Comparison of ENCODE assay signal across 11 cellular contexts in genomic region chr14:61719344-61720301, GRCh38. TPM values are rescaled to one million over a fixed set of nuclear protein-coding genes. Genes with fewer than 3 reads are reported as not detected.
DNase-seq lines count a peak whose midpoint lies in the region; ATAC-seq, FAIRE-seq and TF ChIP-seq lines count a peak whose summit lies in the region.
"Had no signal": no experiment of that assay in that cellular context is flagged by ENCODE, and none has a peak within 500 bp of the region (broad histone marks: within the 10 kb centered on the region; RNA-seq: fewer than 3 reads in every experiment).

No MANE protein-coding gene starts in this region.

- peak overlapping the region; percentile 59 to 66 for H3K4me3 Mint-ChIP-seq in activated T-cell treated with anti-CD3 and anti-CD28 coated beads, Interleukin-2, amount 50 U/mL, for 72 hours
- H3K4me3 Mint-ChIP-seq in T-helper 1 cell treated with Interleukin-12 subunit alpha and Interleukin-12 subunit beta and Interleukin-4 antibody, amounts not matched to agents 30 μg/mL and 1 μg/mL, for 36 hours, result peak overlapping the region; percentile 62
- H3K4me3 Mint-ChIP-seq in stimulated activated naive CD8-positive, alpha-beta T cell treated with anti-CD3 and anti-CD28 coated beads, Interleukin-15, amount 100 ng/mL, for 72 hours, result peak overlapping the region; percentile 57 to 69
- H3K4me3 Mint-ChIP-seq: neural crest cell had no signal

- 58 to 59% methylated on average over 5 of the region's 5 CpGs for WGBS in esophagus squamous epithelium, 2 donors

- no peak for DNase-seq in activated T-cell treated with anti-CD3 and anti-CD28 coated beads, Interleukin-2, amount 50 U/mL, for 72 hours
- no peak for DNase-seq in activated T-cell treated with anti-CD3 and anti-CD28 coated beads, Interleukin-2, amount 50 U/mL, for 48 hours
- DNase-seq in esophagus squamous epithelium (lab: John Stamatoyannopoulos, UW) (no peak), occipital lobe (lab: John Stamatoyannopoulos, UW) (no peak), NCI-H2171 treated with DMSO at 0.1 percent for 48 hours (lab: John Stamatoyannopoulos, UW) (no peak), D721Med (ENCODE audit: insufficient read length, low spot score) (no peak)
- no peak for DNase-seq in stimulated activated naive CD8-positive, alpha-beta T cell treated with anti-CD3 and anti-CD28 coated beads, Interleukin-15, amount 100 ng/mL, for 72 hours
- DNase-seq: NCI-H510A had no signal

- TF ChIP-seq POLR2A in esophagus squamous epithelium (IDR thresholded peaks at IDR 0.05), result no peak

- H3K4me1 ChIP-seq in esophagus squamous epithelium, result peaks cover 17 to 67% (median 40%) of the 10 kb centered on the region in 3 donors

- TF ChIP-seq CTCF in esophagus squamous epithelium (IDR thresholded peaks at IDR 0.05), result no peak
- no peak for TF ChIP-seq CTCF in D721Med (IDR thresholded peaks at IDR 0.05; ENCODE audit: insufficient read depth, missing control alignments)

- peaks cover 87% of the 10 kb centered on the region for H3K4me1 Mint-ChIP-seq in activated T-cell treated with anti-CD3 and anti-CD28 coated beads, Interleukin-2, amount 50 U/mL, for 72 hours (ENCODE audit: low read depth)
- H3K4me1 Mint-ChIP-seq in T-helper 1 cell treated with Interleukin-12 subunit alpha and Interleukin-12 subunit beta and Interleukin-4 antibody, amounts not matched to agents 30 μg/mL and 1 μg/mL, for 36 hours (ENCODE audit: low read depth), result peaks cover 53% of the 10 kb centered on the region
- peaks cover 69% of the 10 kb centered on the region for H3K4me1 Mint-ChIP-seq in stimulated activated naive CD8-positive, alpha-beta T cell treated with anti-CD3 and anti-CD28 coated beads, Interleukin-15, amount 100 ng/mL, for 72 hours

- no peak for FAIRE-seq in D721Med (lab: Jason Lieb, UNC)
- FAIRE-seq: TTC549 had no signal

- no peaks in the 10 kb centered on the region for H3K9me3 Mint-ChIP-seq in activated T-cell treated with anti-CD3 and anti-CD28 coated beads, Interleukin-2, amount 50 U/mL, for 72 hours
- H3K9me3 Mint-ChIP-seq in T-helper 1 cell treated with Interleukin-12 subunit alpha and Interleukin-12 subunit beta and Interleukin-4 antibody, amounts not matched to agents 30 μg/mL and 1 μg/mL, for 36 hours, result no peaks in the 10 kb centered on the region
- no peaks in the 10 kb centered on the region for H3K9me3 Mint-ChIP-seq in stimulated activated naive CD8-positive, alpha-beta T cell treated with anti-CD3 and anti-CD28 coated beads, Interleukin-15, amount 100 ng/mL, for 72 hours
- H3K9me3 Mint-ChIP-seq: neural crest cell had no signal

- no peak overlapping the region for H3K4me3 ChIP-seq in esophagus squamous epithelium

- ATAC-seq in activated T-cell treated with anti-CD3 and anti-CD28 coated beads, Interleukin-2, amount 50 U/mL, for 72 hours (replicated peaks in 1 of 2), result peak; percentile 50 to 66
- peak; percentile 75 for ATAC-seq in stimulated activated naive CD8-positive, alpha-beta T cell treated with anti-CD3 and anti-CD28 coated beads, Interleukin-15, amount 100 ng/mL, for 72 hours

- peak overlapping the region; percentile 92 for H3K27ac Mint-ChIP-seq in activated T-cell treated with anti-CD3 and anti-CD28 coated beads, Interleukin-2, amount 50 U/mL, for 72 hours
- peak overlapping the region; percentile 83 for H3K27ac Mint-ChIP-seq in T-helper 1 cell treated with Interleukin-12 subunit alpha and Interleukin-12 subunit beta and Interleukin-4 antibody, amounts not matched to agents 30 μg/mL and 1 μg/mL, for 36 hours
- peak overlapping the region; percentile 37 to 50 for H3K27ac Mint-ChIP-seq in stimulated activated naive CD8-positive, alpha-beta T cell treated with anti-CD3 and anti-CD28 coated beads, Interleukin-15, amount 100 ng/mL, for 72 hours

- peak overlapping the region in 3 of 4 donors; percentile 23 to 49 (median 44) for H3K27ac ChIP-seq in esophagus squamous epithelium

- H3K9me3 ChIP-seq in esophagus squamous epithelium, result no peaks in the 10 kb centered on the region

- intact Hi-C loops in esophagus squamous epithelium (cut with DNase I), result no loop called here

- H3K27me3 ChIP-seq in esophagus squamous epithelium, result no peaks in the 10 kb centered on the region

- peaks cover 12 to 22% of the 10 kb centered on the region in 2 donors for H3K36me3 Mint-ChIP-seq in activated T-cell treated with anti-CD3 and anti-CD28 coated beads, Interleukin-2, amount 50 U/mL, for 72 hours (ENCODE audit: insufficient read depth in 2 of 2)
- H3K36me3 Mint-ChIP-seq in T-helper 1 cell treated with Interleukin-12 subunit alpha and Interleukin-12 subunit beta and Interleukin-4 antibody, amounts not matched to agents 30 μg/mL and 1 μg/mL, for 36 hours (ENCODE audit: low read depth), result peaks cover 30% of the 10 kb centered on the region

- peaks cover 4 to 40% (median 4%) of the 10 kb centered on the region in 3 donors for H3K36me3 ChIP-seq in esophagus squamous epithelium

- H3K27me3 Mint-ChIP-seq in activated T-cell treated with anti-CD3 and anti-CD28 coated beads, Interleukin-2, amount 50 U/mL, for 72 hours (ENCODE audit: low read depth), result no peaks in the 10 kb centered on the region
- H3K27me3 Mint-ChIP-seq in T-helper 1 cell treated with Interleukin-12 subunit alpha and Interleukin-12 subunit beta and Interleukin-4 antibody, amounts not matched to agents 30 μg/mL and 1 μg/mL, for 36 hours (ENCODE audit: low read depth), result no peaks in the 10 kb centered on the region
- H3K27me3 Mint-ChIP-seq in stimulated activated naive CD8-positive, alpha-beta T cell treated with anti-CD3 and anti-CD28 coated beads, Interleukin-15, amount 100 ng/mL, for 72 hours, result no peaks in the 10 kb centered on the region

RNA-seq across cellular contexts. Expression of gene HIF1A, which starts 24.3 kb away (rescaled TPM):
- total RNA-seq in activated T-cell treated with anti-CD3 and anti-CD28 coated beads, Interleukin-2, amount 50 U/mL, for 72 hours, result 100 to 1,000 TPM; 283 to 343 TPM
- total RNA-seq in esophagus squamous epithelium, result 100 to 1,000 TPM; 108 to 199 (median 127) TPM
- 140 TPM for total RNA-seq in occipital lobe

RNA-seq across cellular contexts. Expression of gene SNAPC1, which starts 42.6 kb away (rescaled TPM):
- 1 to 10 TPM; 7.2 to 7.8 TPM for total RNA-seq in activated T-cell treated with anti-CD3 and anti-CD28 coated beads, Interleukin-2, amount 50 U/mL, for 72 hours
- total RNA-seq in esophagus squamous epithelium, result 1 to 10 TPM; 3.2 to 9.2 (median 6.2) TPM
- 8.9 TPM for total RNA-seq in occipital lobe
